ENCODE assay signal across 12 cellular contexts in genomic region chr10:99522511-99523250, GRCh38. TPM values are rescaled to one million over a fixed set of nuclear protein-coding genes. Genes with fewer than 3 reads are reported as not detected.
DNase-seq lines count a peak whose midpoint lies in the region; ATAC-seq and TF ChIP-seq lines count a peak whose summit lies in the region.
"Had no signal": no experiment of that assay in that cellular context is flagged by ENCODE, and none has a peak within 500 bp of the region (broad histone marks: within the 10 kb centered on the region; RNA-seq: fewer than 3 reads in every experiment).

No MANE protein-coding gene starts in this region.

- no peaks in the 10 kb centered on the region for H3K36me3 Mint-ChIP-seq in activated CD8-positive, alpha-beta T cell treated with anti-CD3 and anti-CD28 coated beads for 36 hours (ENCODE audit: low read depth)

- H3K27me3 ChIP-seq in H7 (ENCODE audit: control insufficient read depth, insufficient read depth, low read length), result peaks cover 98% of the 10 kb centered on the region

- CTCF ChIA-PET in activated CD8-positive, alpha-beta T cell treated with anti-CD3 and anti-CD28 coated beads for 36 hours (lab: Charles Lee), result interaction anchor here (1.2 kb wide), 1 partner anchor 38 kb away, joined by 3 read pairs; no protein-coding TSS in a partner anchor

- POLR2A ChIA-PET in activated CD8-positive, alpha-beta T cell treated with anti-CD3 and anti-CD28 coated beads for 36 hours (lab: Charles Lee), result no interaction called here

- TF ChIP-seq CTCF in activated CD8-positive, alpha-beta T cell treated with anti-CD3 and anti-CD28 coated beads for 36 hours (IDR thresholded peaks at IDR 0.05), result no peak

- no peak for TF ChIP-seq POLR2A in erythroblast (IDR thresholded peaks at IDR 0.05; ENCODE audit: low read length)

- peak overlapping the region; percentile 38 for H3K4me3 ChIP-seq in H7 (ENCODE audit: insufficient read depth, low read depth, low read length)
- H3K4me3 ChIP-seq in iPS-18c (ENCODE audit: insufficient read depth, low read depth, low read length), result peak overlapping the region; percentile 39
- H3K4me3 ChIP-seq: GM12878 had no signal

- no peak overlapping the region for H3K27ac Mint-ChIP-seq in activated CD8-positive, alpha-beta T cell treated with anti-CD3 and anti-CD28 coated beads for 36 hours
- H3K27ac Mint-ChIP-seq: HFFc6 had no signal

- H3K4me3 Mint-ChIP-seq in activated CD8-positive, alpha-beta T cell treated with anti-CD3 and anti-CD28 coated beads for 36 hours, result peak overlapping the region; percentile 45

- no peaks in the 10 kb centered on the region for H3K9me3 Mint-ChIP-seq in activated CD8-positive, alpha-beta T cell treated with anti-CD3 and anti-CD28 coated beads for 36 hours
- H3K9me3 Mint-ChIP-seq: HFFc6 had no signal

- no peak for ATAC-seq in activated CD8-positive, alpha-beta T cell treated with anti-CD3 and anti-CD28 coated beads for 36 hours
- ATAC-seq: GM12878 had no signal

- H3K4me1 Mint-ChIP-seq in activated CD8-positive, alpha-beta T cell treated with anti-CD3 and anti-CD28 coated beads for 36 hours (ENCODE audit: low read depth), result peaks cover 6% of the 10 kb centered on the region

- no peaks in the 10 kb centered on the region for H3K36me3 ChIP-seq in H7 (replicated peaks; ENCODE audit: control insufficient read depth, insufficient read depth, low read length)

- H3K27me3 Mint-ChIP-seq in activated CD8-positive, alpha-beta T cell treated with anti-CD3 and anti-CD28 coated beads for 36 hours, result peaks cover 65% of the 10 kb centered on the region

- no peaks in the 10 kb centered on the region for H3K9me3 ChIP-seq in iPS-18c (ENCODE audit: control insufficient read depth, insufficient read depth, low read length)

- DNase-seq in H7 (peak; percentile 89), retina (peak; percentile 63), erythroblast (lab: John Stamatoyannopoulos, UW) (no peak), SW 1271 (lab: John Stamatoyannopoulos, UW) (no peak), NK-92 (lab: John Stamatoyannopoulos, UW; ENCODE audit: unreplicated experiment) (no peak)
- no peak for DNase-seq in activated CD8-positive, alpha-beta T cell treated with anti-CD3 and anti-CD28 coated beads for 36 hours
- DNase-seq: HFFc6; NCI-H2029; stimulated activated naive CD4-positive, alpha-beta T cell had no signal

- intact Hi-C loops in activated CD8-positive, alpha-beta T cell treated with anti-CD3 and anti-CD28 coated beads for 36 hours (cut with micrococcal nuclease), result no loop called here

RNA-seq across cellular contexts. Expression of gene NKX2-3, which starts 10.1 kb away (rescaled TPM):
- total RNA-seq in H7 (2014; rRNA removed; shearing (Covaris generic)), result not detected in 2 replicates
- not detected for total RNA-seq in activated CD8-positive, alpha-beta T cell treated with anti-CD3 and anti-CD28 coated beads for 36 hours
- total RNA-seq: GM12878; HFFc6; T-helper 2 cell treated with Interferon-gamma antibody and Interleukin-4, amounts not matched to agents 100 ng/mL and 5 ng/mL, for 36 hours had no signal

Comparison
In these comparisons a context has a peak if more than half of its experiments do, and no peak if none do; other contexts are left out.
1. DNase-seq: peak in H7 (single experiment) and retina (single experiment); none in activated CD8-positive, alpha-beta T cell treated with anti-CD3 and anti-CD28 coated beads for 36 hours (single experiment), erythroblast (0 of 2), SW 1271 (0 of 2) and NK-92 (single experiment).